ENCODE assay signal across 8 cellular contexts in genomic region chr4:148376151-148376550, GRCh38.
DNase-seq lines count a peak whose midpoint lies in the region; ATAC-seq and TF ChIP-seq lines count a peak whose summit lies in the region.

No MANE protein-coding gene starts in this region.

- H3K14ac ChIP-seq in IMR-90 (replicated peaks; ENCODE audit: low read depth, low read length), result no peak overlapping the region

- in situ Hi-C loops in IMR-90 (cut with MboI; ENCODE audit: low sequenced_read_pairs), result no loop called here

- H3K27me3 ChIP-seq in CD4-positive, CD25-positive, alpha-beta regulatory T cell (ENCODE audit: control insufficient read depth, insufficient read depth, low read length), result no peaks in the 10 kb centered on the region
- H3K27me3 ChIP-seq in IMR-90 (ENCODE audit: control insufficient read depth, insufficient read depth, low read length) (no peaks in the 10 kb centered on the region), heart left ventricle (no peaks in the 10 kb centered on the region)

- CTCF ChIA-PET in IMR-90 (lab: Yijun Ruan, JAX), result no interaction called here
- CTCF ChIA-PET in activated CD8-positive, alpha-beta T cell treated with anti-CD3 and anti-CD28 coated beads for 36 hours (lab: Charles Lee), result interaction anchor here (0.8 to 1.3 kb wide), 3 partner anchors 11 to 21 kb away, joined by 3 to 4 read pairs (median 3); no protein-coding TSS in a partner anchor

- DNase-seq in CD4-positive, CD25-positive, alpha-beta regulatory T cell, result peak; percentile 8 to 69 (median 17)
- peak; percentile 62 for DNase-seq in IMR-90
- peak; percentile 56 for DNase-seq in activated CD8-positive, alpha-beta T cell treated with anti-CD3 and anti-CD28 coated beads for 36 hours
- DNase-seq in heart left ventricle, result peak in 4 of 5 donors; percentile 32 to 65 (median 46)
- no peak for DNase-seq in stimulated activated effector memory CD8-positive, alpha-beta T cell treated with anti-CD3 and anti-CD28 coated beads, Interleukin-12 subunit alpha, Interleukin-12 subunit beta, amount 100 ng/mL, for 72 hours (ENCODE audit: low spot score in 2 of 2)
- no peak for DNase-seq in NCI-H1694 (lab: John Stamatoyannopoulos, UW)
- no peak for DNase-seq in DMS79 treated with DMSO at 0.1 percent for 48 hours (lab: John Stamatoyannopoulos, UW)

- no peak overlapping the region for H2AFZ ChIP-seq in IMR-90 (replicated peaks; ENCODE audit: low read length, poor library complexity)

- peak overlapping the region; percentile 45 for H3K4me2 ChIP-seq in IMR-90 (ENCODE audit: low read depth, low read length)

- no peaks in the 10 kb centered on the region for H3K79me1 ChIP-seq in IMR-90 (ENCODE audit: low read depth in 1 of 2, low read length in 2 of 2)

- no peaks in the 10 kb centered on the region for H3K9me3 ChIP-seq in CD4-positive, CD25-positive, alpha-beta regulatory T cell (ENCODE audit: control insufficient read depth in 2 of 2, low read length in 2 of 2)
- H3K9me3 ChIP-seq in IMR-90 (ENCODE audit: control insufficient read depth, insufficient read depth, low read length) (no peaks in the 10 kb centered on the region), heart left ventricle (peaks cover 0 to 10% (median 0%) of the 10 kb centered on the region in 12 donors)

- peak overlapping the region; percentile 64 for H3K4me3 ChIP-seq in CD4-positive, CD25-positive, alpha-beta regulatory T cell (ENCODE audit: low read depth, low read length)
- H3K4me3 ChIP-seq in IMR-90 (ENCODE audit: insufficient read depth, low read depth, low read length) (0 out of 2 replicates have a peak overlapping the region, but pooled peaks have one; percentile 7), heart left ventricle (peak overlapping the region in 10 of 12 donors; percentile 15 to 54 (median 41))

- no peak overlapping the region for H3K56ac ChIP-seq in IMR-90 (ENCODE audit: extremely low read depth, insufficient read depth, low read length)

- H3K36me3 Mint-ChIP-seq in CD4-positive, CD25-positive, alpha-beta regulatory T cell, result no peaks in the 10 kb centered on the region
- H3K36me3 Mint-ChIP-seq in activated CD8-positive, alpha-beta T cell treated with anti-CD3 and anti-CD28 coated beads for 36 hours (ENCODE audit: low read depth), result no peaks in the 10 kb centered on the region
- peaks cover 5% of the 10 kb centered on the region for H3K36me3 Mint-ChIP-seq in stimulated activated effector memory CD8-positive, alpha-beta T cell treated with anti-CD3 and anti-CD28 coated beads, Interleukin-12 subunit alpha, Interleukin-12 subunit beta, amount 100 ng/mL, for 72 hours

- H3K23ac ChIP-seq in IMR-90 (ENCODE audit: low read depth, low read length), result no peak overlapping the region

- TF ChIP-seq RAD21 in IMR-90 (IDR thresholded peaks at IDR 0.05; ENCODE audit: low read length), result no peak

- no peak overlapping the region for H2AK9ac ChIP-seq in IMR-90 (replicated peaks; ENCODE audit: low read depth, low read length, poor library complexity)

- peaks cover 10 to 38% (median 16%) of the 10 kb centered on the region in 4 donors for H3K4me1 Mint-ChIP-seq in CD4-positive, CD25-positive, alpha-beta regulatory T cell
- peaks cover 33% of the 10 kb centered on the region for H3K4me1 Mint-ChIP-seq in activated CD8-positive, alpha-beta T cell treated with anti-CD3 and anti-CD28 coated beads for 36 hours (ENCODE audit: low read depth)
- peaks cover 27% of the 10 kb centered on the region for H3K4me1 Mint-ChIP-seq in stimulated activated effector memory CD8-positive, alpha-beta T cell treated with anti-CD3 and anti-CD28 coated beads, Interleukin-12 subunit alpha, Interleukin-12 subunit beta, amount 100 ng/mL, for 72 hours

- H3K4ac ChIP-seq in IMR-90 (ENCODE audit: low read depth, low read length), result no peak overlapping the region

- TF ChIP-seq CTCF in IMR-90 (conservative IDR thresholded peaks at IDR 0.05; ENCODE audit: low read depth, low read length) (no peak), heart left ventricle (IDR thresholded peaks at IDR 0.05) (no peak)
- no peak for TF ChIP-seq CTCF in activated CD8-positive, alpha-beta T cell treated with anti-CD3 and anti-CD28 coated beads for 36 hours (IDR thresholded peaks at IDR 0.05)

- intact Hi-C loops in IMR-90 (cut with micrococcal nuclease), result no loop called here
- intact Hi-C loops in activated CD8-positive, alpha-beta T cell treated with anti-CD3 and anti-CD28 coated beads for 36 hours (cut with micrococcal nuclease), result loop anchor here (10.0 kb wide), 1 partner anchor 69 kb away; the partner anchor contains the start of gene NR3C2
- intact Hi-C loops in heart left ventricle (cut with DNase I), result no loop called here

- no peak overlapping the region for H2BK15ac ChIP-seq in IMR-90 (ENCODE audit: low read depth, low read length)

- no peak overlapping the region for H4K91ac ChIP-seq in IMR-90 (ENCODE audit: insufficient read depth, low read depth, low read length)

- H3K4me1 ChIP-seq in CD4-positive, CD25-positive, alpha-beta regulatory T cell (ENCODE audit: control insufficient read depth, insufficient read depth, low read length, poor library complexity, severe bottlenecking), result peaks cover 6% of the 10 kb centered on the region
- no peaks in the 10 kb centered on the region for H3K4me1 ChIP-seq in IMR-90 (ENCODE audit: control insufficient read depth, insufficient read depth, low read length)
- H3K4me1 ChIP-seq in heart left ventricle, result peaks cover 0 to 40% (median 20%) of the 10 kb centered on the region in 12 donors

- H3K9ac ChIP-seq in IMR-90 (ENCODE audit: low read depth, low read length), result no peak overlapping the region

- peak; percentile 78 to 83 for ATAC-seq in CD4-positive, CD25-positive, alpha-beta regulatory T cell (ENCODE audit: low read depth in 2 of 2)
- ATAC-seq in IMR-90 (ENCODE audit: low read depth) (peak; percentile 53), heart left ventricle (peak; percentile 63 to 82 (median 66)), GM21737 (IDR thresholded peaks at IDR 0.05; ENCODE audit: unreplicated experiment) (no peak)
- ATAC-seq in activated CD8-positive, alpha-beta T cell treated with anti-CD3 and anti-CD28 coated beads for 36 hours, result peak; percentile 55
- peak; percentile 48 for ATAC-seq in stimulated activated effector memory CD8-positive, alpha-beta T cell treated with anti-CD3 and anti-CD28 coated beads, Interleukin-12 subunit alpha, Interleukin-12 subunit beta, amount 100 ng/mL, for 72 hours

- H4K5ac ChIP-seq in IMR-90 (ENCODE audit: low read depth, low read length), result no peak overlapping the region

- no peak overlapping the region for H2BK5ac ChIP-seq in IMR-90 (ENCODE audit: low read depth, low read length, poor library complexity, severe bottlenecking)

- H3K36me3 ChIP-seq in CD4-positive, CD25-positive, alpha-beta regulatory T cell (ENCODE audit: control insufficient read depth, insufficient read depth, low read length), result no peaks in the 10 kb centered on the region
- H3K36me3 ChIP-seq in IMR-90 (ENCODE audit: control insufficient read depth, insufficient read depth, low read length) (no peaks in the 10 kb centered on the region), heart left ventricle (no peaks in the 10 kb centered on the region)

- WGBS in IMR-90 (ENCODE audit: extremely low coverage in 2 of 2, insufficient read length in 1 of 2), 2 experiments, result 20% methylated on average over 1 of the region's 3 CpGs; no CpG with 5 or more reads in 1 of the 2 experiments
- WGBS in heart left ventricle, 4 donors, result 2 to 9% (median 5%) methylated on average over 3 of the region's 3 CpGs

- dilution Hi-C loops in IMR-90 (cut with HindIII; ENCODE audit: low sequenced_read_pairs, unreplicated experiment), result no loop called here

- H3K27ac ChIP-seq in CD4-positive, CD25-positive, alpha-beta regulatory T cell (ENCODE audit: insufficient read depth, low read length, poor library complexity, severe bottlenecking), result peak overlapping the region; percentile 45
- H3K27ac ChIP-seq in IMR-90 (ENCODE audit: insufficient read depth, low read length), result peak overlapping the region; percentile 4; the same call in 1 of the 2 replicates
- H3K27ac ChIP-seq in heart left ventricle, result peak overlapping the region in 8 of 12 donors; percentile 2 to 63 (median 48)

- H3K27me3 Mint-ChIP-seq in CD4-positive, CD25-positive, alpha-beta regulatory T cell, result peaks cover 7% of the 10 kb centered on the region
- H3K27me3 Mint-ChIP-seq in activated CD8-positive, alpha-beta T cell treated with anti-CD3 and anti-CD28 coated beads for 36 hours, result no peaks in the 10 kb centered on the region

- H2AK5ac ChIP-seq in IMR-90 (ENCODE audit: low read depth, low read length), result no peak overlapping the region

- no peak overlapping the region for H3K18ac ChIP-seq in IMR-90 (ENCODE audit: low read depth, low read length)

- POLR2A ChIA-PET in IMR-90 (lab: Charles Lee; ENCODE audit: unreplicated experiment), result no interaction called here
- POLR2A ChIA-PET in activated CD8-positive, alpha-beta T cell treated with anti-CD3 and anti-CD28 coated beads for 36 hours (lab: Charles Lee), result no interaction called here

- H4K8ac ChIP-seq in IMR-90 (ENCODE audit: low read depth in 2 of 2, low read length in 2 of 2), result no peak overlapping the region

- H3K27ac Mint-ChIP-seq in CD4-positive, CD25-positive, alpha-beta regulatory T cell, result peak overlapping the region; percentile 67 to 95 (median 93)
- H3K27ac Mint-ChIP-seq in activated CD8-positive, alpha-beta T cell treated with anti-CD3 and anti-CD28 coated beads for 36 hours, result peak overlapping the region; percentile 81
- peak overlapping the region; percentile 85 for H3K27ac Mint-ChIP-seq in stimulated activated effector memory CD8-positive, alpha-beta T cell treated with anti-CD3 and anti-CD28 coated beads, Interleukin-12 subunit alpha, Interleukin-12 subunit beta, amount 100 ng/mL, for 72 hours

- H2BK120ac ChIP-seq in IMR-90 (ENCODE audit: low read depth, low read length), result no peak overlapping the region

- no TSS peak for BruUV-seq in IMR-90 (replicated peaks; lab: Mats Ljungman, UMichigan)

- H2BK20ac ChIP-seq in IMR-90 (ENCODE audit: low read depth, low read length), result no peak overlapping the region

- H3K4me3 Mint-ChIP-seq in CD4-positive, CD25-positive, alpha-beta regulatory T cell, result peak overlapping the region; percentile 64 to 85 (median 77)
- H3K4me3 Mint-ChIP-seq in activated CD8-positive, alpha-beta T cell treated with anti-CD3 and anti-CD28 coated beads for 36 hours, result peak overlapping the region; percentile 42
- peak overlapping the region; percentile 59 for H3K4me3 Mint-ChIP-seq in stimulated activated effector memory CD8-positive, alpha-beta T cell treated with anti-CD3 and anti-CD28 coated beads, Interleukin-12 subunit alpha, Interleukin-12 subunit beta, amount 100 ng/mL, for 72 hours

- H3K9me3 Mint-ChIP-seq in CD4-positive, CD25-positive, alpha-beta regulatory T cell, result peaks cover 0 to 3% (median 0%) of the 10 kb centered on the region in 7 donors
- H3K9me3 Mint-ChIP-seq in activated CD8-positive, alpha-beta T cell treated with anti-CD3 and anti-CD28 coated beads for 36 hours, result peaks cover 3% of the 10 kb centered on the region
- H3K9me3 Mint-ChIP-seq in stimulated activated effector memory CD8-positive, alpha-beta T cell treated with anti-CD3 and anti-CD28 coated beads, Interleukin-12 subunit alpha, Interleukin-12 subunit beta, amount 100 ng/mL, for 72 hours, result no peaks in the 10 kb centered on the region

- TF ChIP-seq POLR2A in IMR-90 (IDR thresholded peaks at IDR 0.05; ENCODE audit: low read depth, low read length) (no peak), heart left ventricle (IDR thresholded peaks at IDR 0.05) (no peak)

- no peaks in the 10 kb centered on the region for H4K20me1 ChIP-seq in IMR-90 (ENCODE audit: insufficient read depth, low read length)

- no peaks in the 10 kb centered on the region for H3K9me1 ChIP-seq in IMR-90 (ENCODE audit: insufficient read depth, low read length)

Comparison
In these comparisons a context has a peak if more than half of its experiments do, and no peak if none do; other contexts are left out.
1. DNase-seq: peak in CD4-positive, CD25-positive, alpha-beta regulatory T cell (3 of 3), IMR-90 (single experiment), activated CD8-positive, alpha-beta T cell treated with anti-CD3 and anti-CD28 coated beads for 36 hours (single experiment) and heart left ventricle (4 of 5); none in stimulated activated effector memory CD8-positive, alpha-beta T cell treated with anti-CD3 and anti-CD28 coated beads, Interleukin-12 subunit alpha, Interleukin-12 subunit beta, amount 100 ng/mL, for 72 hours (0 of 2), NCI-H1694 (single experiment) and DMS79 treated with DMSO at 0.1 percent for 48 hours (single experiment).
2. H3K4me3 ChIP-seq: peak in every context shown above with its lines; median percentile 64 in CD4-positive, CD25-positive, alpha-beta regulatory T cell; 41 in heart left ventricle; 7 in IMR-90.
3. Peak in every context shown above with its lines, with median percentiles within 50 percentile points of each other: H3K27ac ChIP-seq, H3K27ac Mint-ChIP-seq and H3K4me3 Mint-ChIP-seq.